1 cellular context compared by ENCODE assay signal in the genomic region with DNA sequence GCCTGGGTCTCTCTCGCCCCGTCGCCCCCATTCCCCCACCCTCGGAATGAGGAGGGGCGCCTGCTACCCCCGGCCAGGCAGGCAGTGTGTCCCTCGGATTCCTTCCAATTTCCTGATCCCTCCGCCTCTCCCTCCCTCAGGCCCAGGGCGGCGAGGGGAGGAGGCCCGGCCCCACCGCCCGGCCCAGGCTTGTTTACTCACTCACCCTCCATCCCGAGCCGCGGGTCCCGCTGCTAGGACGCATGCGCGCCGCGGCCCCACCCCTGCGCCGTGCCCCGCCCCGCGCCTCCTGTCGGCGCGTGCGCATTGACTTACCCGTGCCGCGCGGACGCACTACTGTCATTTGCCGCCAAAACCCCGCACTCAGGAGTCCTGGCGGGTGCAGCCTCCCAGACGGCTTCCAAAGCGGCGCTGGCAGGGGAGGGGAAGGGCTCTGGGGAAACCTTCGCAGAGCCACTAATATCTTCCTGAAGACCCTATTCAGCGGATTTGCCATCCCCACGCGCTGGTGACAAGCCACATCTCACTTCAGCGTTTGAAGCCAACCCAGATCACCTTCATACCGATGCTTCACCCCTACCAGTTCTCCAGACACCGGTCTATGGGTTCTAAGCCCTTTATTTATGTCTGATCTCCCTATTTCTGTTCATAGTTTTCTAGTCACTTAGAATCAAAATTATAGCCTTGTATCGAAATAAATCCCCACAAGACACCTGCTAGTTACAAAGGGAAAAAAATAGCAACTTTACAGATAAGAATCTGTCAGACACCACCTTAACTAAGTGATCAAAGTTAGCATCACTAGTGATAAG.
TF ChIP-seq lines count a peak whose summit lies in the region.

TSS of gene EZH1 (minus strand) at position 235 of the 812 bp plus-strand sequence. CDS start 16,099 bp downstream, outside the sequence.

TF ChIP-seq in WTC11, 78 proteins besides CTCF, POLR2A, EP300 and RAD21 (continued from another document):
- TF ChIP-seq IRF2 (CRISPR knock-in tag; IDR thresholded peaks at IDR 0.05; ENCODE audit: borderline replicate concordance, low read depth): no peak
- TF ChIP-seq ETV6 (CRISPR knock-in tag; IDR thresholded peaks at IDR 0.05): peak; percentile 99
- TF ChIP-seq, protein P1, sequence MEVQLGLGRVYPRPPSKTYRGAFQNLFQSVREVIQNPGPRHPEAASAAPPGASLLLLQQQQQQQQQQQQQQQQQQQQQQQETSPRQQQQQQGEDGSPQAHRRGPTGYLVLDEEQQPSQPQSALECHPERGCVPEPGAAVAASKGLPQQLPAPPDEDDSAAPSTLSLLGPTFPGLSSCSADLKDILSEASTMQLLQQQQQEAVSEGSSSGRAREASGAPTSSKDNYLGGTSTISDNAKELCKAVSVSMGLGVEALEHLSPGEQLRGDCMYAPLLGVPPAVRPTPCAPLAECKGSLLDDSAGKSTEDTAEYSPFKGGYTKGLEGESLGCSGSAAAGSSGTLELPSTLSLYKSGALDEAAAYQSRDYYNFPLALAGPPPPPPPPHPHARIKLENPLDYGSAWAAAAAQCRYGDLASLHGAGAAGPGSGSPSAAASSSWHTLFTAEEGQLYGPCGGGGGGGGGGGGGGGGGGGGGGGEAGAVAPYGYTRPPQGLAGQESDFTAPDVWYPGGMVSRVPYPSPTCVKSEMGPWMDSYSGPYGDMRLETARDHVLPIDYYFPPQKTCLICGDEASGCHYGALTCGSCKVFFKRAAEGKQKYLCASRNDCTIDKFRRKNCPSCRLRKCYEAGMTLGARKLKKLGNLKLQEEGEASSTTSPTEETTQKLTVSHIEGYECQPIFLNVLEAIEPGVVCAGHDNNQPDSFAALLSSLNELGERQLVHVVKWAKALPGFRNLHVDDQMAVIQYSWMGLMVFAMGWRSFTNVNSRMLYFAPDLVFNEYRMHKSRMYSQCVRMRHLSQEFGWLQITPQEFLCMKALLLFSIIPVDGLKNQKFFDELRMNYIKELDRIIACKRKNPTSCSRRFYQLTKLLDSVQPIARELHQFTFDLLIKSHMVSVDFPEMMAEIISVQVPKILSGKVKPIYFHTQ (CRISPR knock-in tag; IDR thresholded peaks at IDR 0.05): no peak
- TF ChIP-seq TEAD1 (CRISPR knock-in tag; IDR thresholded peaks at IDR 0.05): peak; percentile 91
- TF ChIP-seq ZNF317 (CRISPR knock-in tag; IDR thresholded peaks at IDR 0.05; ENCODE audit: borderline replicate concordance, low read depth): 0 out of 2 replicates have a peak, but pooled peaks have one; percentile 53
- peak; percentile 68 for TF ChIP-seq GABPB1 (CRISPR knock-in tag; IDR thresholded peaks at IDR 0.05)
- 0 out of 2 replicates have a peak, but pooled peaks have one; percentile 43 for TF ChIP-seq NR3C1 (CRISPR knock-in tag; conservative IDR thresholded peaks at IDR 0.05; ENCODE audit: low read depth)
TF ChIP-seq in WTC11: peak in this region for 35.
